In the genomic region with DNA sequence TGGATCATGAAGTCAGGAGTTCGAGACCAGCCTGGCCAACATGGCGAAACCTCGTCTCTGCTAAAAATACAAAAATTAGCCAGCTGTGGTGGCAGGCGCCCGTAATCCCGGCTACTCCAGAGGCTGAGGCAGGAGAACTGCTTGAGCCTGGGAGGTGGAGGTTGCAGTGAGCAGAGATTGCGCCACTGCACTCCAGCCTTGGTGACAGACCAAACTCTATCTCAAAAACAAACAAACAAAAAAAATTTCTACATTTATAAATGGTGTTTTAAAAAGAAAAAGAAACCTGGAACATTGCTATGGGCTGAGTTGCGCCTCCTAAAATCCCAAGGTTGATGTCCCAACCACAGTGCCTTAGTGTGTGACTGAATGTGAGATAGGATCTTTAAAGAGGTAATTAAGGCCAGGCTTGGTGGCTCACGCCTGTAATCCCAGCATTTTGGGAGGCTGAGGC, we compare ENCODE assay signal across 1 cellular context. TPM values are rescaled to one million over a fixed set of nuclear protein-coding genes. Genes with fewer than 3 reads are reported as not detected.
"Had no signal": no experiment of that assay in that cellular context is flagged by ENCODE, and none has a peak within 500 bp of the region (broad histone marks: within the 10 kb centered on the region; RNA-seq: fewer than 3 reads in every experiment).

No MANE protein-coding gene starts in this region.

RNA-seq across cellular contexts. Expression of a gene that starts 24.7 kb away (rescaled TPM):
- polyA plus RNA-seq: naive thymus-derived CD4-positive, alpha-beta T cell had no signal
